In genomic region chr17:50347087-50347893, GRCh38 we compare ENCODE assay signal across 8 cellular contexts. TPM values are rescaled to one million over a fixed set of nuclear protein-coding genes. Genes with fewer than 3 reads are reported as not detected.
DNase-seq lines count a peak whose midpoint lies in the region; ATAC-seq, FAIRE-seq and TF ChIP-seq lines count a peak whose summit lies in the region.

No MANE protein-coding gene starts in this region.

- H3K27ac ChIP-seq in SJCRH30 = no peak overlapping the region
- peak overlapping the region; percentile 58 for H3K27ac ChIP-seq in fibroblast of lung (ENCODE audit: insufficient read depth, low read length)
- H3K27ac ChIP-seq in pancreas = no peak overlapping the region

- intact Hi-C loops in pancreas (cut with DNase I) = no loop called here

- peaks cover 5% of the 10 kb centered on the region; the same call in 1 of the 2 replicates for H3K27me3 ChIP-seq in SJCRH30
- peaks cover 2% of the 10 kb centered on the region for H3K27me3 ChIP-seq in fibroblast of lung (ENCODE audit: control insufficient read depth, insufficient read depth, low read length)
- H3K27me3 ChIP-seq in pancreas = no peaks in the 10 kb centered on the region

- peak overlapping the region; percentile 93 for H3K4me2 ChIP-seq in fibroblast of lung (ENCODE audit: extremely low read depth, insufficient read depth, low read length)

- H3K4me3 ChIP-seq in SJCRH30 (peak overlapping the region; percentile 96), fibroblast of lung (replicated peaks in 1 of 4; ENCODE audit: control extremely low read depth in 1 of 4, insufficient read depth in 1 of 4, low read depth in 3 of 4, low read length in 4 of 4) (peak overlapping the region; percentile 75 to 92 (median 88)), pancreas (peak overlapping the region in 3 of 4 donors; percentile 76 to 86 (median 82))

- no peak for TF ChIP-seq CTCF in fibroblast of lung (conservative IDR thresholded peaks at IDR 0.05 in 1 of 2, IDR thresholded peaks at IDR 0.05 in 1 of 2; ENCODE audit: low read depth in 1 of 2, low read length in 2 of 2)
- no peak for TF ChIP-seq CTCF in pancreas (IDR thresholded peaks at IDR 0.05)

- H3K79me2 ChIP-seq in fibroblast of lung (ENCODE audit: control insufficient read depth, insufficient read depth, low read length) = peaks cover 13% of the 10 kb centered on the region

- no peaks in the 10 kb centered on the region for H3K36me3 ChIP-seq in SJCRH30
- H3K36me3 ChIP-seq in fibroblast of lung (ENCODE audit: control insufficient read depth, insufficient read depth, low read length) = peaks cover 2% of the 10 kb centered on the region
- no peaks in the 10 kb centered on the region for H3K36me3 ChIP-seq in pancreas

- peak; percentile 43 for DNase-seq in D341Med (ENCODE audit: low spot score)
- DNase-seq in SJCRH30 = no peak
- DNase-seq in fibroblast of lung (ENCODE audit: low read depth in 2 of 2) = no peak
- DNase-seq in pancreas = peak in 2 of 6 donors; percentile 52 to 71
- DNase-seq in cerebellar nuclear complex (lab: John Stamatoyannopoulos, UW) = no peak
- no peak for DNase-seq in SIG-M5 (lab: John Stamatoyannopoulos, UW)

- H3K4me1 ChIP-seq in SJCRH30 (no peaks in the 10 kb centered on the region), fibroblast of lung (ENCODE audit: control insufficient read depth, extremely low read depth, insufficient read depth, low read length) (peaks cover 9% of the 10 kb centered on the region), pancreas (peaks cover 0 to 3% (median 3%) of the 10 kb centered on the region in 3 donors)

- TF ChIP-seq POLR2A in GM18505 (IDR thresholded peaks at IDR 0.05; ENCODE audit: borderline replicate concordance, extremely low read depth, insufficient read depth, insufficient read length) = no peak

- 39 to 43% methylated on average over 19 of the region's 19 CpGs for WGBS in pancreas, 2 donors

- ATAC-seq in pancreas (no peak), GM18505 (IDR thresholded peaks at IDR 0.05; ENCODE audit: unreplicated experiment) (no peak), GM21447 (IDR thresholded peaks at IDR 0.05; ENCODE audit: unreplicated experiment) (no peak)

- H4K20me1 ChIP-seq in fibroblast of lung (ENCODE audit: control insufficient read depth, extremely low read depth, insufficient read depth, low read length) = no peaks in the 10 kb centered on the region

- peak overlapping the region; percentile 49 for H2AFZ ChIP-seq in fibroblast of lung (ENCODE audit: low read length)

- peak overlapping the region; percentile 77 for H3K9ac ChIP-seq in fibroblast of lung (ENCODE audit: insufficient read depth, low read length)

- no peaks in the 10 kb centered on the region for H3K9me3 ChIP-seq in SJCRH30 (replicated peaks)
- no peaks in the 10 kb centered on the region for H3K9me3 ChIP-seq in fibroblast of lung (ENCODE audit: control insufficient read depth, insufficient read depth, low read depth, low read length)
- H3K9me3 ChIP-seq in pancreas = no peaks in the 10 kb centered on the region

- FAIRE-seq in pancreas (lab: Jason Lieb, UNC) = no peak

RNA-seq across cellular contexts. Expression of gene XYLT2, which starts 1.4 kb away (rescaled TPM):
- 17.9 and 18.5 TPM in 2 replicates for total RNA-seq in SJCRH30 (2014; rRNA removed; shearing (Covaris generic))
- total RNA-seq in fibroblast of lung (32.9 and 43.9 TPM in 2 replicates), pancreas (10 to 100 TPM in 5 of 6 donors, 1 to 10 TPM in 1; 9.8 to 15.0 (median 11.7) TPM)
- polyA plus RNA-seq in fibroblast of lung (11.3 and 12.7 TPM in 2 replicates), pancreas (10 to 100 TPM; 15.2 to 15.5 TPM)
- 22.4 and 22.7 TPM in 2 replicates for polyA plus RNA-seq in fibroblast of lung (2012)
- polyA minus RNA-seq in fibroblast of lung (ENCODE audit: low replicate concordance) = 40.4 and 49.9 TPM in 2 replicates

RNA-seq across cellular contexts. Expression of gene MRPL27, which starts 25.7 kb away (rescaled TPM):
- total RNA-seq in SJCRH30 (2014; rRNA removed; shearing (Covaris generic)) = 43.8 and 44.4 TPM in 2 replicates
- total RNA-seq in fibroblast of lung (43.4 and 53.3 TPM in 2 replicates), pancreas (10 to 100 TPM; 19.6 to 29.1 (median 23.9) TPM)
- polyA plus RNA-seq in fibroblast of lung (113 and 142 TPM in 2 replicates), pancreas (10 to 100 TPM; 84.5 to 89.0 TPM)
- polyA plus RNA-seq in fibroblast of lung (2012) = 118 and 141 TPM in 2 replicates
- 33.3 and 59.7 TPM in 2 replicates for polyA minus RNA-seq in fibroblast of lung (ENCODE audit: low replicate concordance)

RNA-seq across cellular contexts. Expression of gene EME1, which starts 25.7 kb away (rescaled TPM):
- 18.4 and 20.8 TPM in 2 replicates for total RNA-seq in SJCRH30 (2014; rRNA removed; shearing (Covaris generic))
- total RNA-seq in fibroblast of lung (0.51 and 2.3 TPM in 2 replicates), pancreas (under 1 TPM in 4 of 6 donors, not detected in 2; 0.19 to 0.94 (median 0.29) TPM)
- polyA plus RNA-seq in fibroblast of lung (2.7 and 9.3 TPM in 2 replicates), pancreas (under 1 TPM; 0.45 to 0.46 TPM)
- polyA plus RNA-seq in fibroblast of lung (2012) = 2.5 and 8.0 TPM in 2 replicates
- 1.4 and 5.4 TPM in 2 replicates for polyA minus RNA-seq in fibroblast of lung (ENCODE audit: low replicate concordance)

RNA-seq across cellular contexts. Expression of gene LRRC59, which starts 50.0 kb away (rescaled TPM):
- 89.4 and 89.5 TPM in 2 replicates for total RNA-seq in SJCRH30 (2014; rRNA removed; shearing (Covaris generic))
- 83.2 and 88.7 TPM in 2 replicates for total RNA-seq in fibroblast of lung
- polyA plus RNA-seq in fibroblast of lung = 142 and 167 TPM in 2 replicates
- 172 and 215 TPM in 2 replicates for polyA plus RNA-seq in fibroblast of lung (2012)
- polyA minus RNA-seq in fibroblast of lung (ENCODE audit: low replicate concordance) = 133 and 188 TPM in 2 replicates
- total RNA-seq in pancreas = 100 to 1,000 TPM in 1 of 6 donors, 10 to 100 TPM in 5; 66.7 to 114 (median 74.2) TPM
- polyA plus RNA-seq in pancreas = 10 to 100 TPM; 29.3 to 33.0 TPM
